12 cellular contexts compared by ENCODE assay signal in genomic region chr14:100160534-100160916, GRCh38. TPM values are rescaled to one million over a fixed set of nuclear protein-coding genes. Genes with fewer than 3 reads are reported as not detected.
"Had no signal": no experiment of that assay in that cellular context is flagged by ENCODE, and none has a peak within 500 bp of the region (broad histone marks: within the 10 kb centered on the region; RNA-seq: fewer than 3 reads in every experiment).

No MANE protein-coding gene starts in this region.

- H3K9me3 Mint-ChIP-seq: activated naive CD8-positive, alpha-beta T cell treated with anti-CD3 and anti-CD28 coated beads for 36 hours; neural crest cell had no signal

- H3K4me1 Mint-ChIP-seq: neural crest cell had no signal

- H3K27ac ChIP-seq: ascending aorta, ovary, upper lobe of left lung had no signal

- FAIRE-seq: bronchial epithelial cell had no signal

- DNase-seq: activated CD4-positive, alpha-beta T cell treated with anti-CD3 and anti-CD28 coated beads for 1 hour; activated CD8-positive, alpha-beta memory T cell treated with anti-CD3 and anti-CD28 coated beads for 24 hours; activated naive CD8-positive, alpha-beta T cell treated with anti-CD3 and anti-CD28 coated beads for 36 hours; mammary epithelial cell; ovary; stimulated activated CD4-positive, alpha-beta T cell treated with anti-CD3 and anti-CD28 coated beads, Interleukin-12 subunit alpha, Interleukin-12 subunit beta, amount 100 ng/mL, for 4 hours; stimulated activated naive CD4-positive, alpha-beta T cell had no signal

- H3K27ac Mint-ChIP-seq: activated naive CD8-positive, alpha-beta T cell treated with anti-CD3 and anti-CD28 coated beads for 36 hours had no signal

- H3K36me3 ChIP-seq: ascending aorta, ovary, suprapubic skin, upper lobe of left lung had no signal

- H3K4me3 Mint-ChIP-seq: neural crest cell had no signal

- H3K36me3 Mint-ChIP-seq: activated naive CD8-positive, alpha-beta T cell treated with anti-CD3 and anti-CD28 coated beads for 36 hours had no signal

- H3K9me3 ChIP-seq: ascending aorta, ovary, suprapubic skin, upper lobe of left lung had no signal

RNA-seq across cellular contexts. Expression of gene DEGS2, which starts 1.1 kb away (rescaled TPM):
- total RNA-seq: neural crest cell had no signal
